ENCODE assay signal across 9 cellular contexts in genomic region chr5:17118631-17119030, GRCh38.
DNase-seq lines count a peak whose midpoint lies in the region; ATAC-seq and TF ChIP-seq lines count a peak whose summit lies in the region.
"Had no signal": no experiment of that assay in that cellular context is flagged by ENCODE, and none has a peak within 500 bp of the region (broad histone marks: within the 10 kb centered on the region; RNA-seq: fewer than 3 reads in every experiment).

No MANE protein-coding gene starts in this region.

- H3K4me3 ChIP-seq in GM12865 (ENCODE audit: low read depth, low read length): no peak overlapping the region
- H3K4me3 ChIP-seq: skin epidermis had no signal

- no peak for TF ChIP-seq CTCF in GM12865 (IDR thresholded peaks at IDR 0.05; ENCODE audit: insufficient read depth, low read depth, low read length, missing control alignments)

- intact Hi-C loops in posterior cingulate gyrus (cut with DNase I): no loop called here

- peak; percentile 95 for ATAC-seq in HG03103 (IDR thresholded peaks at IDR 0.05; ENCODE audit: low read depth, unreplicated experiment)

- peak; percentile 1 for DNase-seq in GM12865 (ENCODE audit: low read depth)
- peak; percentile 91 for DNase-seq in SW480 (ENCODE audit: low spot score)
- peak; percentile 98 for DNase-seq in glomerular endothelial cell (ENCODE audit: extremely low read depth, low read depth, low spot score)
- peak in 6 of 10 donors; percentile 12 to 84 (median 20) for DNase-seq in posterior cingulate gyrus
- DNase-seq in NCI-H1930 (lab: John Stamatoyannopoulos, UW): no peak
- DNase-seq in NK-92 treated with Interleukin-12 subunit alpha and Interleukin-12 subunit beta, amount 100 ng/mL, for 24 hours (lab: John Stamatoyannopoulos, UW): no peak
- no peak for DNase-seq in NCI-H1092 treated with DMSO at 0.1 percent for 48 hours (lab: John Stamatoyannopoulos, UW)

Comparison
In these comparisons a context has a peak if more than half of its experiments do, and no peak if none do; other contexts are left out.
1. DNase-seq: peak in GM12865 (single experiment), SW480 (single experiment), glomerular endothelial cell (single experiment) and posterior cingulate gyrus (6 of 10); none in NCI-H1930 (0 of 2), NK-92 treated with Interleukin-12 subunit alpha and Interleukin-12 subunit beta, amount 100 ng/mL, for 24 hours (single experiment) and NCI-H1092 treated with DMSO at 0.1 percent for 48 hours (single experiment).